In genomic region chr9:130017035-130017909, GRCh38 we compare ENCODE assay signal across 9 cellular contexts. TPM values are rescaled to one million over a fixed set of nuclear protein-coding genes. Genes with fewer than 3 reads are reported as not detected.
DNase-seq lines count a peak whose midpoint lies in the region; ATAC-seq and TF ChIP-seq lines count a peak whose summit lies in the region.
"Had no signal": no experiment of that assay in that cellular context is flagged by ENCODE, and none has a peak within 500 bp of the region (broad histone marks: within the 10 kb centered on the region; RNA-seq: fewer than 3 reads in every experiment).

No MANE protein-coding gene starts in this region.

- DNase-seq in GM23248 (peak; percentile 25), T-cell (no peak), esophagus muscularis mucosa (ENCODE audit: extremely low spot score) (no peak), NOMO-1 treated with dmso at 0.1 percent for 144 hours (lab: John Stamatoyannopoulos, UW; ENCODE audit: unreplicated experiment) (no peak), globus pallidus (ENCODE audit: low spot score) (no peak)
- no peak for DNase-seq in stimulated activated effector memory CD8-positive, alpha-beta T cell treated with anti-CD3 and anti-CD28 coated beads, Interleukin-12 subunit alpha, Interleukin-12 subunit beta, amount 100 ng/mL, for 72 hours (ENCODE audit: low spot score in 2 of 2)
- DNase-seq: NCI-H1417 treated with DMSO at 0.1 percent for 48 hours, substantia nigra had no signal

- H3K27ac ChIP-seq in GM23248 (peak overlapping the region; percentile 37), esophagus muscularis mucosa (replicated peaks in 1 of 4) (peak overlapping the region; percentile 87 to 100 (median 98))

- H3K9me3 Mint-ChIP-seq in T-cell, result peaks cover 0 to 3% (median 2%) of the 10 kb centered on the region in 3 donors
- no peaks in the 10 kb centered on the region for H3K9me3 Mint-ChIP-seq in stimulated activated effector memory CD8-positive, alpha-beta T cell treated with anti-CD3 and anti-CD28 coated beads, Interleukin-12 subunit alpha, Interleukin-12 subunit beta, amount 100 ng/mL, for 72 hours

- peak overlapping the region; percentile 85 for H3K27ac Mint-ChIP-seq in T-cell
- H3K27ac Mint-ChIP-seq in stimulated activated effector memory CD8-positive, alpha-beta T cell treated with anti-CD3 and anti-CD28 coated beads, Interleukin-12 subunit alpha, Interleukin-12 subunit beta, amount 100 ng/mL, for 72 hours, result peak overlapping the region; percentile 99

- no peak overlapping the region for H3K4me3 Mint-ChIP-seq in T-cell
- peak overlapping the region; percentile 61 for H3K4me3 Mint-ChIP-seq in stimulated activated effector memory CD8-positive, alpha-beta T cell treated with anti-CD3 and anti-CD28 coated beads, Interleukin-12 subunit alpha, Interleukin-12 subunit beta, amount 100 ng/mL, for 72 hours

- CTCF ChIA-PET in T-cell (lab: Charles Lee), result interaction anchor here (0.5 to 1.5 kb wide), 4 partner anchors 12 to 24 kb away, joined by 3 to 6 read pairs (median 5); no protein-coding TSS in a partner anchor

- peaks cover 18% of the 10 kb centered on the region for H3F3A ChIP-seq in GM23248 (ENCODE audit: insufficient read depth)

- H3K4me3 ChIP-seq in GM23248 (no peak overlapping the region), esophagus muscularis mucosa (no peak overlapping the region)

- H3K27me3 ChIP-seq in GM23248 (replicated peaks; ENCODE audit: insufficient read depth) (no peaks in the 10 kb centered on the region), esophagus muscularis mucosa (no peaks in the 10 kb centered on the region)

- POLR2A ChIA-PET in T-cell (lab: Charles Lee), result interaction anchor here (0.5 to 1.3 kb wide), 6 partner anchors 17 to 131 kb away, joined by 3 to 19 read pairs (median 4); no protein-coding TSS in a partner anchor

- H3K9me3 ChIP-seq in GM23248 (ENCODE audit: low read depth), result no peaks in the 10 kb centered on the region
- peaks cover 0 to 5% (median 0%) of the 10 kb centered on the region in 4 donors for H3K9me3 ChIP-seq in esophagus muscularis mucosa

- peaks cover 24% of the 10 kb centered on the region for H3K36me3 Mint-ChIP-seq in T-cell
- no peaks in the 10 kb centered on the region for H3K36me3 Mint-ChIP-seq in stimulated activated effector memory CD8-positive, alpha-beta T cell treated with anti-CD3 and anti-CD28 coated beads, Interleukin-12 subunit alpha, Interleukin-12 subunit beta, amount 100 ng/mL, for 72 hours

- H3K4me1 Mint-ChIP-seq in T-cell, result peaks cover 63 to 71% (median 67%) of the 10 kb centered on the region in 3 donors
- peaks cover 72% of the 10 kb centered on the region for H3K4me1 Mint-ChIP-seq in stimulated activated effector memory CD8-positive, alpha-beta T cell treated with anti-CD3 and anti-CD28 coated beads, Interleukin-12 subunit alpha, Interleukin-12 subunit beta, amount 100 ng/mL, for 72 hours

- in situ Hi-C loops in GM23248 (cut with MboI), result no loop called here

- H3K9me2 ChIP-seq in GM23248 (ENCODE audit: insufficient read depth), result no peaks in the 10 kb centered on the region

- 78 to 79% methylated on average over 10 of the region's 10 CpGs for WGBS in GM23248 (ENCODE audit: low coverage in 1 of 2, low lambda C conversion rate in 2 of 2, missing lambda C conversion rate in 2 of 2), 2 experiments
- 68% methylated on average over 10 of the region's 10 CpGs for WGBS in esophagus muscularis mucosa

- 0 out of 2 replicates have a peak, but pooled peaks cover 4% of the 10 kb centered on the region for H4K20me1 ChIP-seq in GM23248 (ENCODE audit: insufficient read depth)

- H3K4me1 ChIP-seq in GM23248 (ENCODE audit: insufficient read depth) (peaks cover 20% of the 10 kb centered on the region), esophagus muscularis mucosa (peaks cover 7 to 88% (median 79%) of the 10 kb centered on the region in 4 donors)

- H3K9ac ChIP-seq in GM23248, result no peak overlapping the region

- no peak for ATAC-seq in T-cell (replicated peaks in 1 of 4)
- ATAC-seq in stimulated activated effector memory CD8-positive, alpha-beta T cell treated with anti-CD3 and anti-CD28 coated beads, Interleukin-12 subunit alpha, Interleukin-12 subunit beta, amount 100 ng/mL, for 72 hours, result no peak
- no peak for ATAC-seq in HG03565 (IDR thresholded peaks at IDR 0.05; ENCODE audit: unreplicated experiment)

- peak overlapping the region; percentile 9 for H3K4me2 ChIP-seq in GM23248 (ENCODE audit: unreplicated experiment)

- H2AFZ ChIP-seq in GM23248, result no peak overlapping the region

- TF ChIP-seq POLR2A in esophagus muscularis mucosa (IDR thresholded peaks at IDR 0.05; ENCODE audit: low read depth), result no peak

- peaks cover 63% of the 10 kb centered on the region for H3K79me2 ChIP-seq in GM23248 (ENCODE audit: insufficient read depth)

- no peaks in the 10 kb centered on the region for H3K36me3 ChIP-seq in GM23248 (ENCODE audit: low read depth)
- no peaks in the 10 kb centered on the region for H3K36me3 ChIP-seq in esophagus muscularis mucosa

- TF ChIP-seq EP300 in esophagus muscularis mucosa (IDR thresholded peaks at IDR 0.05), result no peak

- TF ChIP-seq CTCF in esophagus muscularis mucosa (IDR thresholded peaks at IDR 0.05), result no peak

- H3K27me3 Mint-ChIP-seq in T-cell, result no peaks in the 10 kb centered on the region

- intact Hi-C loops in esophagus muscularis mucosa (cut with DNase I), result no loop called here

RNA-seq across cellular contexts. Expression of gene FNBP1, which starts 25.7 kb away (rescaled TPM):
- total RNA-seq in GM23248 (2014; rRNA removed; shearing (Covaris generic)), result 18.8 and 22.6 TPM in 2 replicates
- polyA plus RNA-seq in GM23248 (2016; fragmentation: Nextera tagmentation; extraction: Ambion mirVana), result 17.8 TPM in 2 replicates
- 100 to 1,000 TPM; 166 to 211 (median 182) TPM for total RNA-seq in T-cell
- 100 to 1,000 TPM; 177 to 317 (median 254) TPM for total RNA-seq in esophagus muscularis mucosa

RNA-seq across cellular contexts. Expression of gene GPR107, which starts 36.4 kb away (rescaled TPM):
- 18.9 and 22.9 TPM in 2 replicates for total RNA-seq in GM23248 (2014; rRNA removed; shearing (Covaris generic))
- polyA plus RNA-seq in GM23248 (2016; fragmentation: Nextera tagmentation; extraction: Ambion mirVana), result 8.0 and 8.5 TPM in 2 replicates
- 10 to 100 TPM; 21.3 to 29.1 (median 22.1) TPM for total RNA-seq in T-cell
- 10 to 100 TPM; 19.9 to 34.7 (median 30.8) TPM for total RNA-seq in esophagus muscularis mucosa
